ENCODE assay signal across 8 cellular contexts in genomic region chr13:23888658-23889597, GRCh38. TPM values are rescaled to one million over a fixed set of nuclear protein-coding genes. Genes with fewer than 3 reads are reported as not detected.
A peak's percentile ranks its signal among the peaks of the same experiment; 100 is the strongest.
DNase-seq lines count a peak whose midpoint lies in the region; ATAC-seq and TF ChIP-seq lines count a peak whose summit lies in the region.

Gene MIPEP, minus strand, starts transcription at chr13:23889400. Its CDS starts 80 bp downstream, at chr13:23889320.

- peak within 1 kb of the TSS; percentile 79 for H3K4me3 Mint-ChIP-seq in chondrocyte (ENCODE audit: unreplicated experiment)

- no peaks in the 10 kb centered on the region for H3K27me3 Mint-ChIP-seq in chondrocyte (ENCODE audit: low read depth)

- DNase-seq in Ammon's horn (ENCODE audit: low spot score) (peak; percentile 98), NCI-H446 treated with DMSO at 0.1 percent for 48 hours (lab: John Stamatoyannopoulos, UW) (peak; percentile 84), chondrocyte (ENCODE audit: low spot score) (peak; percentile 97), kidney epithelial cell (ENCODE audit: low read depth) (peak; percentile 84)
- peak; percentile 89 for DNase-seq in activated CD4-positive, alpha-beta T cell treated with anti-CD3 and anti-CD28 coated beads for 24 hours (ENCODE audit: low read depth in 2 of 2)
- DNase-seq in stimulated activated CD4-positive, alpha-beta T cell treated with anti-CD3 and anti-CD28 coated beads, Interleukin-15, amount 100 ng/mL, for 48 hours (ENCODE audit: low read depth in 2 of 2) = peak; percentile 83 to 86

- TF ChIP-seq CTCF in chondrocyte (IDR thresholded peaks at IDR 0.05) = peak; percentile 85
- peak; percentile 80 for TF ChIP-seq CTCF in kidney epithelial cell (IDR thresholded peaks at IDR 0.05; ENCODE audit: insufficient read depth, low read length, poor library complexity, severe bottlenecking)

- peaks cover 6% of the 10 kb centered on the region for H3K36me3 Mint-ChIP-seq in chondrocyte (ENCODE audit: low read depth)

- no peaks in the 10 kb centered on the region for H3K27me3 ChIP-seq in kidney epithelial cell (ENCODE audit: control insufficient read depth, insufficient read depth, low read length)

- H3K4me3 ChIP-seq in kidney epithelial cell (ENCODE audit: low read depth, low read length) = peak within 1 kb of the TSS; percentile 94

- peaks cover 22% of the 10 kb centered on the region for H3K4me1 Mint-ChIP-seq in chondrocyte (ENCODE audit: low read depth)

- H3K9me3 Mint-ChIP-seq in chondrocyte (ENCODE audit: low read depth) = no peaks in the 10 kb centered on the region

- peak; percentile 93 for ATAC-seq in GM19025 (IDR thresholded peaks at IDR 0.05; ENCODE audit: low read depth, unreplicated experiment)
- peak; percentile 94 for ATAC-seq in HG03342 (IDR thresholded peaks at IDR 0.05; ENCODE audit: unreplicated experiment)

- H3K27ac Mint-ChIP-seq in chondrocyte (ENCODE audit: unreplicated experiment) = peak within 1 kb of the TSS; percentile 91

- H3K36me3 ChIP-seq in kidney epithelial cell (ENCODE audit: control insufficient read depth, insufficient read depth, low read length) = no peaks in the 10 kb centered on the region

RNA-seq across cellular contexts. Expression of gene MIPEP, which starts in this region (rescaled TPM):
- 13.9 to 20.2 TPM (median 14.4 TPM) in 3 replicates for total RNA-seq in chondrocyte
- total RNA-seq in kidney epithelial cell = 20.1 and 25.6 TPM in 2 replicates

Comparison
In these comparisons a context has a peak if more than half of its experiments do, and no peak if none do; other contexts are left out.
1. Peak in every context shown above with its lines: DNase-seq, ATAC-seq and H3K4me3 ChIP-seq.